12 cellular contexts compared by ENCODE assay signal in genomic region chr4:151322161-151322560, GRCh38. TPM values are rescaled to one million over a fixed set of nuclear protein-coding genes. Genes with fewer than 3 reads are reported as not detected.
DNase-seq lines count a peak whose midpoint lies in the region; ATAC-seq and TF ChIP-seq lines count a peak whose summit lies in the region.
"Not testable (repeated sequence)": the region's sequence is repeated elsewhere in the genome, so short reads cannot be mapped to it uniquely, and the experiment has no call there.
"Had no signal": no experiment of that assay in that cellular context is flagged by ENCODE, and none has a peak within 500 bp of the region (broad histone marks: within the 10 kb centered on the region; RNA-seq: fewer than 3 reads in every experiment).

No MANE protein-coding gene starts in this region.

- H3K4ac ChIP-seq in mesendoderm (ENCODE audit: low read depth, low read length), result not testable (repeated sequence)

- not testable (repeated sequence) for H3K4me2 ChIP-seq in mesendoderm (ENCODE audit: low read length)

- not testable (repeated sequence) for H4K5ac ChIP-seq in mesendoderm (ENCODE audit: low read length)

- H3K56ac ChIP-seq in mesendoderm (ENCODE audit: low read length), result not testable (repeated sequence)

- H3K79me2 ChIP-seq in mesendoderm (ENCODE audit: control insufficient read depth, insufficient read depth, low read length), result peaks cover 40% of the 10 kb centered on the region

- not testable (repeated sequence) for H3K27ac Mint-ChIP-seq in Caco-2 (ENCODE audit: unreplicated experiment); endothelial cell (ENCODE audit: unreplicated experiment)
- H3K27ac Mint-ChIP-seq in WTC11, result 0 out of 2 replicates have a peak overlapping the region, but pooled peaks have one; percentile 72

- not testable (repeated sequence) for H3K36me3 ChIP-seq in Caco-2 (ENCODE audit: control insufficient read depth, insufficient read depth, low read length); right atrium auricular region; mesendoderm (ENCODE audit: control insufficient read depth, insufficient read depth, low read length); tibial artery

- H3K23ac ChIP-seq in mesendoderm (ENCODE audit: low read length), result not testable (repeated sequence)

- H3K4me3 Mint-ChIP-seq in Caco-2 (ENCODE audit: unreplicated experiment), result peak overlapping the region; percentile 37
- peak overlapping the region; percentile 18; the same call in 1 of the 2 replicates for H3K4me3 Mint-ChIP-seq in WTC11
- peak overlapping the region; percentile 74 for H3K4me3 Mint-ChIP-seq in endothelial cell (ENCODE audit: unreplicated experiment)

- H2AK5ac ChIP-seq in mesendoderm (ENCODE audit: low read length), result not testable (repeated sequence)

- TF ChIP-seq CTCF in Caco-2 (IDR thresholded peaks at IDR 0.05; ENCODE audit: insufficient read depth in 1 of 2, low read depth in 1 of 2, low read length in 1 of 2, severe bottlenecking in 1 of 2, unreplicated experiment in 1 of 2); WTC11 (IDR thresholded peaks at IDR 0.05); endothelial cell (IDR thresholded peaks at IDR 0.05; ENCODE audit: unreplicated experiment); right atrium auricular region (IDR thresholded peaks at IDR 0.05); tibial artery (IDR thresholded peaks at IDR 0.05): not testable (repeated sequence)

- H3K4me1 ChIP-seq in Caco-2, result peaks cover 36% of the 10 kb centered on the region
- peaks cover 0 to 49% of the 10 kb centered on the region in 2 donors for H3K4me1 ChIP-seq in right atrium auricular region
- H3K4me1 ChIP-seq in mesendoderm (ENCODE audit: control insufficient read depth, low read depth, low read length), result not testable (repeated sequence)
- H3K4me1 ChIP-seq in tibial artery, result peaks cover 0 to 74% (median 29%) of the 10 kb centered on the region in 4 donors

- not testable (repeated sequence) for H3K9me3 Mint-ChIP-seq in Caco-2 (ENCODE audit: unreplicated experiment); WTC11; endothelial cell (ENCODE audit: unreplicated experiment)

- not testable (repeated sequence) for H3K9ac ChIP-seq in mesendoderm (ENCODE audit: low read length)

- not testable (repeated sequence) for H3K79me1 ChIP-seq in mesendoderm (ENCODE audit: low read length)

- not testable (repeated sequence) for H3K18ac ChIP-seq in mesendoderm (ENCODE audit: low read length)

- POLR2A ChIA-PET in Caco-2 (lab: Charles Lee); WTC11 (lab: Charles Lee): not testable (repeated sequence)

- not testable (repeated sequence) for H3K27me3 ChIP-seq in Caco-2 (replicated peaks; ENCODE audit: control insufficient read depth, insufficient read depth, low read length); right atrium auricular region; mesendoderm (ENCODE audit: insufficient read depth, low read length, poor library complexity); tibial artery

- not testable (repeated sequence) for H2BK5ac ChIP-seq in mesendoderm (ENCODE audit: low read length)

- H4K8ac ChIP-seq in mesendoderm (ENCODE audit: low read depth, low read length), result peak overlapping the region; percentile 39

- not testable (repeated sequence) for H3K36me3 Mint-ChIP-seq in Caco-2 (ENCODE audit: insufficient read depth, unreplicated experiment); WTC11
- peaks cover 11% of the 10 kb centered on the region for H3K36me3 Mint-ChIP-seq in endothelial cell (ENCODE audit: low read depth, unreplicated experiment)

- H2BK15ac ChIP-seq in mesendoderm (replicated peaks; ENCODE audit: low read depth), result peak overlapping the region; percentile 3

- H3K9me3 ChIP-seq in Caco-2, right atrium auricular region, tibial artery: not testable (repeated sequence)

- H3K27ac ChIP-seq in right atrium auricular region (peak overlapping the region; percentile 87 to 96), tibial artery (peak overlapping the region; percentile 41 to 92)
- not testable (repeated sequence) for H3K27ac ChIP-seq in mesendoderm (ENCODE audit: low read depth, low read length)

- H3K27me3 Mint-ChIP-seq in Caco-2 (ENCODE audit: insufficient read depth, unreplicated experiment); WTC11 (ENCODE audit: low read depth); endothelial cell (ENCODE audit: unreplicated experiment): not testable (repeated sequence)

- not testable (repeated sequence) for DNase-seq in Caco-2; WTC11 (ENCODE audit: low spot score); endothelial cell (ENCODE audit: low spot score); right atrium auricular region (ENCODE audit: low spot score); mesendoderm; tibial artery
- DNase-seq in HK-2 (ENCODE audit: unreplicated experiment) (peak; percentile 20), renal cortical epithelial cell (ENCODE audit: low read depth) (peak; percentile 22)

- not testable (repeated sequence) for H2BK120ac ChIP-seq in mesendoderm (ENCODE audit: low read depth, low read length)

- not testable (repeated sequence) for BruUV-seq in Caco-2 (replicated peaks; lab: Mats Ljungman, UMichigan)

- H3K4me3 ChIP-seq in Caco-2 (ENCODE audit: low read depth, low read length); right atrium auricular region; mesendoderm (ENCODE audit: low read length); tibial artery: not testable (repeated sequence)

- not testable (repeated sequence) for ATAC-seq in WTC11

- intact Hi-C loops in Caco-2 (cut with micrococcal nuclease; ENCODE audit: unreplicated experiment), result not testable (repeated sequence)
- intact Hi-C loops in tibial artery (cut with DNase I; ENCODE audit: low total_unique reads), result loop anchor here (10.0 kb wide), 1 partner anchor 97 kb away; no protein-coding TSS in a partner anchor

- H3K4me1 Mint-ChIP-seq in Caco-2 (ENCODE audit: low read depth, unreplicated experiment), result peaks cover 32% of the 10 kb centered on the region
- H3K4me1 Mint-ChIP-seq in WTC11, result peaks cover 44% of the 10 kb centered on the region
- peaks cover 40% of the 10 kb centered on the region for H3K4me1 Mint-ChIP-seq in endothelial cell (ENCODE audit: unreplicated experiment)

- WGBS in mesendoderm (ENCODE audit: extremely low coverage, insufficient coverage, low lambda C conversion rate), result no CpG with 5 or more reads among the region's 4 CpGs

- CTCF ChIA-PET in Caco-2 (lab: Charles Lee), result not testable (repeated sequence)
- CTCF ChIA-PET in WTC11 (lab: Charles Lee), result interaction anchor here (0.6 kb wide), 1 partner anchor 52 kb away, joined by 3 read pairs; no protein-coding TSS in a partner anchor

RNA-seq across cellular contexts. Expression of gene SH3D19, which starts 3.2 kb away (rescaled TPM):
- total RNA-seq in Caco-2 (2022) (57.2 and 57.8 TPM in 2 replicates), WTC11 (2021) (39.2 to 41.6 TPM (median 41.4 TPM) in 3 replicates), endothelial cell (ENCODE audit: unreplicated experiment) (89.5 TPM), right atrium auricular region (100 to 1,000 TPM; 107 to 118 TPM), renal cortical epithelial cell (9.4 and 22.8 TPM in 2 replicates)
- 31.1 TPM for polyA plus RNA-seq in mesendoderm (2013, experiment 1 of 2)
- 32.5 TPM for polyA plus RNA-seq in mesendoderm (2013, experiment 2 of 2)

RNA-seq across cellular contexts. Expression of gene PRSS48, which starts 45.2 kb away (rescaled TPM):
- total RNA-seq in Caco-2 (2022), result not detected in 2 replicates
- total RNA-seq in WTC11 (2021), result not detected in 3 replicates
- total RNA-seq in endothelial cell (ENCODE audit: unreplicated experiment), result not detected
- total RNA-seq in right atrium auricular region, result not detected
- polyA plus RNA-seq in mesendoderm (2013, experiment 1 of 2), result not detected
- polyA plus RNA-seq in mesendoderm (2013, experiment 2 of 2), result not detected
- total RNA-seq in renal cortical epithelial cell, result not detected in 2 replicates
- total RNA-seq: CD4-positive, alpha-beta memory T cell; HFFc6; Peyer's patch; Right ventricle myocardium superior had no signal
- polyA plus RNA-seq: CD4-positive, alpha-beta memory T cell had no signal

Comparison
In these comparisons a context has a peak if more than half of its experiments do, and no peak if none do; other contexts are left out.
1. H3K4me3 Mint-ChIP-seq: peak in every context shown above with its lines; median percentile 74 in endothelial cell; 37 in Caco-2; 18 in WTC11.